In the genomic region with DNA sequence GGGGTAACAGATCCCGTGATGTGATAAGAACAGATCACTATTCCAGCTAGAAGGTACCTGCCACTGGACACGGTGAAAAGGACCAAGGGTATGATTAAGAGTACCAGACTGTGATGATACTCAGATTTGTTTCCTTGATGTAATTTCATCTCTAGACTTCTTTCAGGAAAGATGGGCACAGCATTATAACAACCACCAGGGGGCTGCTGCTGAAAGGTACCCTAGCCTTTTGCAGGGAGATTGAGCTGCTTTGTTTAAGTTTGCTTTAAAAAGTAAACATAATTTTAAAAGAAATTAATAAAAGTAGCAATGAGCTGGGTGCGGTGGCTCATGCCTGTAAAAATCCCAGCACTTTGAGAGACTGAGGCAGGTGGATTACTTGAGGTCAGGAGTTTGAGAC, we compare ENCODE assay signal across 10 cellular contexts.
A peak's percentile ranks its signal among the peaks of the same experiment; 100 is the strongest.
DNase-seq lines count a peak whose midpoint lies in the region; ATAC-seq, FAIRE-seq and TF ChIP-seq lines count a peak whose summit lies in the region.
"Had no signal": no experiment of that assay in that cellular context is flagged by ENCODE, and none has a peak within 500 bp of the region (broad histone marks: within the 10 kb centered on the region; RNA-seq: fewer than 3 reads in every experiment).

No MANE protein-coding gene starts in this region.

- no peaks in the 10 kb centered on the region for H3F3A ChIP-seq in PC-3 (ENCODE audit: low read length, unreplicated experiment)

- POLR2A ChIA-PET in PC-3 (lab: Charles Lee; ENCODE audit: unreplicated experiment), result no interaction called here

- no peaks in the 10 kb centered on the region for H3K36me3 ChIP-seq in PC-3 (ENCODE audit: low read depth, low read length)

- H2AFZ ChIP-seq in PC-3 (ENCODE audit: low read length), result no peak overlapping the region

- H3K9me3 ChIP-seq in PC-3 (ENCODE audit: low read length), result no peaks in the 10 kb centered on the region

- H3K4me3 Mint-ChIP-seq in activated T-cell treated with anti-CD3 and anti-CD28 coated beads, Interleukin-2, amount 50 U/mL, for 24 hours, result no peak overlapping the region
- H3K4me3 Mint-ChIP-seq: naive thymus-derived CD4-positive, alpha-beta T cell had no signal

- H3K27me3 ChIP-seq in PC-3 (ENCODE audit: low read length), result no peaks in the 10 kb centered on the region

- no peak overlapping the region for H3K27ac ChIP-seq in PC-3 (ENCODE audit: low read length)

- no peaks in the 10 kb centered on the region for H3K36me3 Mint-ChIP-seq in activated T-cell treated with anti-CD3 and anti-CD28 coated beads, Interleukin-2, amount 50 U/mL, for 24 hours (ENCODE audit: low read depth)
- H3K36me3 Mint-ChIP-seq: naive thymus-derived CD4-positive, alpha-beta T cell had no signal

- H3K4me3 ChIP-seq in PC-3 (ENCODE audit: low read length), result no peak overlapping the region
- H3K4me3 ChIP-seq in foreskin fibroblast (ENCODE audit: low read depth in 1 of 2, low read length in 2 of 2), result no peak overlapping the region

- no peaks in the 10 kb centered on the region for H3K27me3 Mint-ChIP-seq in activated T-cell treated with anti-CD3 and anti-CD28 coated beads, Interleukin-2, amount 50 U/mL, for 24 hours

- TF ChIP-seq POLR2A in GM12892 (IDR thresholded peaks at IDR 0.05; ENCODE audit: low read depth, low read length), result no peak

- no peaks in the 10 kb centered on the region for H3K9me2 ChIP-seq in PC-3 (replicated peaks; ENCODE audit: low read length)

- no TSS peak for BruUV-seq in PC-3 (replicated peaks; lab: Mats Ljungman, UMichigan)

- peak; percentile 59 for TF ChIP-seq CTCF in PC-3 (conservative IDR thresholded peaks at IDR 0.05; ENCODE audit: low read depth, low read length)
- TF ChIP-seq CTCF in foreskin fibroblast (IDR thresholded peaks at IDR 0.05; ENCODE audit: low read depth, low read length), result peak; percentile 43

- no peak overlapping the region for H3K27ac Mint-ChIP-seq in activated T-cell treated with anti-CD3 and anti-CD28 coated beads, Interleukin-2, amount 50 U/mL, for 24 hours
- H3K27ac Mint-ChIP-seq: naive thymus-derived CD4-positive, alpha-beta T cell had no signal

- H3K9me3 Mint-ChIP-seq in activated T-cell treated with anti-CD3 and anti-CD28 coated beads, Interleukin-2, amount 50 U/mL, for 24 hours, result no peaks in the 10 kb centered on the region
- H3K9me3 Mint-ChIP-seq: naive thymus-derived CD4-positive, alpha-beta T cell had no signal

- CTCF ChIA-PET in PC-3 (lab: Charles Lee), result no interaction called here

- no peaks in the 10 kb centered on the region for H3K4me1 ChIP-seq in PC-3 (ENCODE audit: insufficient read depth, low read length)

- H3K4me2 ChIP-seq in PC-3 (ENCODE audit: low read length), result no peak overlapping the region

- peak; percentile 27 for FAIRE-seq in GM12892 (lab: Jason Lieb, UNC)
- FAIRE-seq: H54 had no signal

- no peaks in the 10 kb centered on the region for H4K20me1 ChIP-seq in PC-3 (ENCODE audit: low read length)

- H3K4me1 Mint-ChIP-seq in activated T-cell treated with anti-CD3 and anti-CD28 coated beads, Interleukin-2, amount 50 U/mL, for 24 hours (ENCODE audit: low read depth), result no peaks in the 10 kb centered on the region
- H3K4me1 Mint-ChIP-seq: naive thymus-derived CD4-positive, alpha-beta T cell had no signal

- intact Hi-C loops in PC-3 (cut with micrococcal nuclease), result loop anchor here (5.0 kb wide), 1 partner anchor 370 kb away; no protein-coding TSS in a partner anchor

- H3K79me2 ChIP-seq in PC-3 (ENCODE audit: low read length), result no peaks in the 10 kb centered on the region

- H3K9ac ChIP-seq in PC-3 (ENCODE audit: low read length), result no peak overlapping the region

- ATAC-seq in PC-3, result no peak
- no peak for ATAC-seq in GM21515 (IDR thresholded peaks at IDR 0.05; ENCODE audit: unreplicated experiment)
- no peak for ATAC-seq in HG03139 (IDR thresholded peaks at IDR 0.05; ENCODE audit: unreplicated experiment)
- ATAC-seq: naive thymus-derived CD4-positive, alpha-beta T cell had no signal

- DNase-seq in AG20443 (ENCODE audit: low spot score) (peak; percentile 9), GM12892 (ENCODE audit: insufficient read length) (no peak), PC-3 (peak; percentile 30), foreskin fibroblast (peak in 1 of 2 donors; percentile 25), cortex of kidney (lab: John Stamatoyannopoulos, UW) (no peak)
- no peak for DNase-seq in activated T-cell treated with anti-CD3 and anti-CD28 coated beads, Interleukin-2, amount 50 U/mL, for 24 hours

Comparison
In these comparisons a context has a peak if more than half of its experiments do, and no peak if none do; other contexts are left out.
1. DNase-seq: peak in AG20443 (single experiment) and PC-3 (single experiment); none in GM12892 (single experiment), activated T-cell treated with anti-CD3 and anti-CD28 coated beads, Interleukin-2, amount 50 U/mL, for 24 hours (single experiment) and cortex of kidney (single experiment).